In genomic region chr6:96923871-96924493, GRCh38 we compare ENCODE assay signal across 8 cellular contexts. TPM values are rescaled to one million over a fixed set of nuclear protein-coding genes. Genes with fewer than 3 reads are reported as not detected.
DNase-seq lines count a peak whose midpoint lies in the region; TF ChIP-seq lines count a peak whose summit lies in the region.

No MANE protein-coding gene starts in this region.

- peak overlapping the region; percentile 95 for H3K27ac ChIP-seq in substantia nigra (ENCODE audit: low read depth, low read length, poor library complexity, severe bottlenecking)

- in situ Hi-C loops in astrocyte of the spinal cord (cut with HindIII; ENCODE audit: low sequenced_read_pairs): no loop called here

- peak; percentile 3 for DNase-seq in activated CD8-positive, alpha-beta memory T cell treated with anti-CD3 and anti-CD28 coated beads, Interleukin-2, amount 50 U/mL, for 1 hour (ENCODE audit: extremely low read depth)
- no peak for DNase-seq in activated CD8-positive, alpha-beta memory T cell treated with anti-CD3 and anti-CD28 coated beads, Interleukin-2, amount 50 U/mL, for 4 hours
- peak; percentile 89 for DNase-seq in H7
- DNase-seq in LNCaP clone FGC (ENCODE audit: low read depth): no peak
- DNase-seq in astrocyte of the spinal cord (ENCODE audit: low read depth, low spot score): no peak
- peak; percentile 41 for DNase-seq in left kidney (ENCODE audit: low read depth, low spot score)
- peak in 9 of 49 donors; percentile 67 to 96 (median 88) for DNase-seq in substantia nigra (lab: John Stamatoyannopoulos, UW)
- no peak for DNase-seq in T1000 (lab: John Stamatoyannopoulos, UW)

- H3K4me3 ChIP-seq in H7 (ENCODE audit: insufficient read depth, low read depth, low read length): peak overlapping the region; percentile 75
- peak overlapping the region; percentile 49 for H3K4me3 ChIP-seq in LNCaP clone FGC (ENCODE audit: low read depth, low read length)
- H3K4me3 ChIP-seq in astrocyte of the spinal cord (ENCODE audit: low read depth, low read length): peak overlapping the region; percentile 60

- H3K27me3 ChIP-seq in H7 (ENCODE audit: control insufficient read depth, insufficient read depth, low read length): no peaks in the 10 kb centered on the region

- TF ChIP-seq CTCF in LNCaP clone FGC (IDR thresholded peaks at IDR 0.05; ENCODE audit: control insufficient read depth, extremely low read depth, insufficient read depth) (no peak), astrocyte of the spinal cord (IDR thresholded peaks at IDR 0.05; ENCODE audit: low read depth, low read length) (no peak)

- no peaks in the 10 kb centered on the region for H3K36me3 ChIP-seq in H7 (replicated peaks; ENCODE audit: control insufficient read depth, insufficient read depth, low read length)

RNA-seq across cellular contexts. Expression of gene KLHL32, which starts 0.5 kb away (rescaled TPM):
- total RNA-seq in H7 (2014; rRNA removed; shearing (Covaris generic)): 0.07 and 0.21 TPM in 2 replicates

RNA-seq across cellular contexts. Expression of gene NDUFAF4, which starts 26.3 kb away (rescaled TPM):
- 75.4 and 90.7 TPM in 2 replicates for total RNA-seq in H7 (2014; rRNA removed; shearing (Covaris generic))

Comparison
In these comparisons a context has a peak if more than half of its experiments do, and no peak if none do; other contexts are left out.
1. DNase-seq: peak in activated CD8-positive, alpha-beta memory T cell treated with anti-CD3 and anti-CD28 coated beads, Interleukin-2, amount 50 U/mL, for 1 hour (single experiment), H7 (single experiment) and left kidney (single experiment); none in activated CD8-positive, alpha-beta memory T cell treated with anti-CD3 and anti-CD28 coated beads, Interleukin-2, amount 50 U/mL, for 4 hours (single experiment), LNCaP clone FGC (single experiment), astrocyte of the spinal cord (single experiment) and T1000 (single experiment).
2. Peak in every context shown above with its lines, with median percentiles within 50 percentile points of each other: H3K4me3 ChIP-seq.